Comparison of ENCODE assay signal across 2 cellular contexts in genomic region chr15:77643764-77644163, GRCh38.
TF ChIP-seq lines count a peak whose summit lies in the region.

No MANE protein-coding gene starts in this region.

TF ChIP-seq in HepG2, 621 proteins besides CTCF, POLR2A, EP300 and RAD21:
- TF ChIP-seq MEIS1 (CRISPR knock-in tag; IDR thresholded peaks at IDR 0.05; ENCODE audit: borderline replicate concordance) (no peak), U2AF1 (optimal IDR thresholded peaks at IDR 0.05; ENCODE audit: low read depth, low read length) (no peak), MBD4 (IDR thresholded peaks at IDR 0.05; ENCODE audit: borderline replicate concordance, low read length) (no peak), TFAP4 (IDR thresholded peaks at IDR 0.05; ENCODE audit: borderline replicate concordance, low read depth) (no peak), ZNF329 (CRISPR knock-in tag; IDR thresholded peaks at IDR 0.05; ENCODE audit: low read depth) (no peak), CREB3 (CRISPR knock-in tag; IDR thresholded peaks at IDR 0.05) (no peak), ZBTB46 (CRISPR knock-in tag; IDR thresholded peaks at IDR 0.05; ENCODE audit: borderline replicate concordance) (no peak)
TF ChIP-seq in HepG2: peak in this region for 0.

TF ChIP-seq in H1, 55 proteins besides CTCF, POLR2A, EP300 and RAD21:
- TF ChIP-seq MAFK (IDR thresholded peaks at IDR 0.05; ENCODE audit: low read depth, low read length) (no peak), MAX (IDR thresholded peaks at IDR 0.05) (no peak), NRF1 (IDR thresholded peaks at IDR 0.05; ENCODE audit: low read depth, low read length) (no peak), CEBPB (IDR thresholded peaks at IDR 0.05; ENCODE audit: low read depth, low read length) (no peak), CBX8 (IDR thresholded peaks at IDR 0.05; ENCODE audit: borderline replicate concordance, low read depth, low read length) (no peak), TAF7 (optimal IDR thresholded peaks at IDR 0.05; ENCODE audit: borderline replicate concordance, low read depth, low read length) (no peak), JUN (IDR thresholded peaks at IDR 0.05; ENCODE audit: low read depth, low read length) (no peak), SIRT6 (IDR thresholded peaks at IDR 0.05; ENCODE audit: low read length) (no peak), CHD2 (IDR thresholded peaks at IDR 0.05; ENCODE audit: low read length) (no peak), BCL11A (IDR thresholded peaks at IDR 0.05; ENCODE audit: low read depth in 2 of 2, low read length in 2 of 2) (no peak), TBP (IDR thresholded peaks at IDR 0.05; ENCODE audit: low read depth, low read length) (no peak), SUZ12 (IDR thresholded peaks at IDR 0.05; ENCODE audit: low read length) (no peak), KDM4A (IDR thresholded peaks at IDR 0.05; ENCODE audit: low read depth, low read length, severe bottlenecking) (no peak), RFX5 (IDR thresholded peaks at IDR 0.05; ENCODE audit: borderline replicate concordance, low read depth, low read length) (no peak), HDAC6 (IDR thresholded peaks at IDR 0.05; ENCODE audit: low read depth, low read length) (no peak), FOSL1 (IDR thresholded peaks at IDR 0.05; ENCODE audit: insufficient read depth, low read depth, low read length) (no peak)
